In genomic region chr2:41621578-41621977, GRCh38 we compare ENCODE assay signal across 19 cellular contexts.
DNase-seq lines count a peak whose midpoint lies in the region; ATAC-seq and TF ChIP-seq lines count a peak whose summit lies in the region.
"Had no signal": no experiment of that assay in that cellular context is flagged by ENCODE, and none has a peak within 500 bp of the region (broad histone marks: within the 10 kb centered on the region; RNA-seq: fewer than 3 reads in every experiment).

No MANE protein-coding gene starts in this region.

- H3K4me1 Mint-ChIP-seq in activated T-cell treated with anti-CD3 and anti-CD28 coated beads, Interleukin-2, amount 50 U/mL, for 24 hours (ENCODE audit: low read depth), result no peaks in the 10 kb centered on the region

- no peak overlapping the region for H3K9ac ChIP-seq in neural cell (ENCODE audit: low read length)

- TF ChIP-seq RAD21 in neural cell (conservative IDR thresholded peaks at IDR 0.05), result no peak

- H3K9me3 Mint-ChIP-seq in activated T-cell treated with anti-CD3 and anti-CD28 coated beads, Interleukin-2, amount 50 U/mL, for 24 hours, result no peaks in the 10 kb centered on the region
- H3K9me3 Mint-ChIP-seq: CD4-positive, alpha-beta T cell had no signal

- TF ChIP-seq CTCF in neural cell (IDR thresholded peaks at IDR 0.05; ENCODE audit: poor library complexity, severe bottlenecking), result no peak

- H3F3A ChIP-seq in neural cell (ENCODE audit: insufficient read depth, low read length, poor library complexity, severe bottlenecking), result no peaks in the 10 kb centered on the region

- no peaks in the 10 kb centered on the region for H4K20me1 ChIP-seq in neural cell (ENCODE audit: insufficient read depth)

- no peaks in the 10 kb centered on the region for H3K9me2 ChIP-seq in neural cell (ENCODE audit: insufficient read depth, low read length)

- no peaks in the 10 kb centered on the region for H3K36me3 ChIP-seq in neural cell (ENCODE audit: insufficient read depth, low read length)
- H3K36me3 ChIP-seq: BE2C had no signal

- no peaks in the 10 kb centered on the region for H3K79me2 ChIP-seq in neural cell (replicated peaks; ENCODE audit: insufficient read depth, low read length)

- H3K27ac ChIP-seq in neural cell (ENCODE audit: low read length), result peak overlapping the region; percentile 17
- H3K27ac ChIP-seq: 22Rv1 had no signal

- no peaks in the 10 kb centered on the region for H3K36me3 Mint-ChIP-seq in activated T-cell treated with anti-CD3 and anti-CD28 coated beads, Interleukin-2, amount 50 U/mL, for 24 hours (ENCODE audit: low read depth)

- no peaks in the 10 kb centered on the region for H3K9me3 ChIP-seq in neural cell (ENCODE audit: low read length)
- H3K9me3 ChIP-seq: BE2C had no signal

- no peak overlapping the region for H3K4me3 Mint-ChIP-seq in activated T-cell treated with anti-CD3 and anti-CD28 coated beads, Interleukin-2, amount 50 U/mL, for 24 hours
- H3K4me3 Mint-ChIP-seq: CD4-positive, alpha-beta T cell had no signal

- peak; percentile 44 for TF ChIP-seq EP300 in neural cell (conservative IDR thresholded peaks at IDR 0.05; ENCODE audit: poor library complexity, severe bottlenecking)

- ATAC-seq in GM18870 (IDR thresholded peaks at IDR 0.05; ENCODE audit: unreplicated experiment), result no peak
- ATAC-seq: GM12878, K562, SK-N-SH treated with all-trans-retinoic acid at 6 μM for 48 hours had no signal

- H3K27ac Mint-ChIP-seq in activated T-cell treated with anti-CD3 and anti-CD28 coated beads, Interleukin-2, amount 50 U/mL, for 24 hours, result no peak overlapping the region
- H3K27ac Mint-ChIP-seq: CD4-positive, alpha-beta T cell had no signal

- no peak overlapping the region for H3K4me2 ChIP-seq in neural cell (ENCODE audit: low read length)

- H3K27me3 ChIP-seq in neural cell (ENCODE audit: insufficient read depth, low read depth, low read length), result no peaks in the 10 kb centered on the region

- H3K27me3 Mint-ChIP-seq in activated T-cell treated with anti-CD3 and anti-CD28 coated beads, Interleukin-2, amount 50 U/mL, for 24 hours, result peaks cover 2% of the 10 kb centered on the region

- peak overlapping the region; percentile 15 for H3K4me3 ChIP-seq in neural cell (ENCODE audit: low read length)
- H3K4me3 ChIP-seq: GM12878, K562 had no signal

- H2AFZ ChIP-seq in neural cell (ENCODE audit: low read depth, low read length), result no peak overlapping the region

- DNase-seq in DMS79 treated with DMSO at 0.1 percent for 48 hours (lab: John Stamatoyannopoulos, UW) (peak; percentile 26), DMS79 (lab: John Stamatoyannopoulos, UW) (no peak), NCI-H1436 treated with DMSO at 0.1 percent for 48 hours (lab: John Stamatoyannopoulos, UW) (peak; percentile 79), NCI-H2227 (lab: John Stamatoyannopoulos, UW; ENCODE audit: unreplicated experiment) (peak; percentile 85), mucosa of gallbladder (ENCODE audit: low spot score) (no peak)
- DNase-seq in activated T-cell treated with anti-CD3 and anti-CD28 coated beads, Interleukin-2, amount 50 U/mL, for 24 hours, result no peak
- DNase-seq: BE2C; Calu3; CD4-positive, alpha-beta T cell; MV-4-11; SHP77 treated with DMSO at 0.1 percent for 48 hours; T-helper 1 cell; T1000 had no signal

TF ChIP-seq in neural cell, 6 proteins besides CTCF, POLR2A, EP300 and RAD21:
- TF ChIP-seq EZH2 (IDR thresholded peaks at IDR 0.05; ENCODE audit: borderline replicate concordance, insufficient read depth, low read length, poor library complexity, severe bottlenecking) (no peak), REST (IDR thresholded peaks at IDR 0.05; ENCODE audit: borderline replicate concordance) (peak; percentile 23), TAF1 (IDR thresholded peaks at IDR 0.05; ENCODE audit: low read depth) (no peak), SMC3 (conservative IDR thresholded peaks at IDR 0.05; ENCODE audit: poor library complexity) (no peak), POLR2AphosphoS5 (IDR thresholded peaks at IDR 0.05) (peak; percentile 48)

Comparison
In these comparisons a context has a peak if more than half of its experiments do, and no peak if none do; other contexts are left out.
1. DNase-seq: peak in DMS79 treated with DMSO at 0.1 percent for 48 hours (single experiment), NCI-H1436 treated with DMSO at 0.1 percent for 48 hours (single experiment) and NCI-H2227 (single experiment); none in DMS79 (single experiment), mucosa of gallbladder (single experiment) and activated T-cell treated with anti-CD3 and anti-CD28 coated beads, Interleukin-2, amount 50 U/mL, for 24 hours (single experiment).